ENCODE assay signal across 9 cellular contexts in genomic region chr22:21791635-21792625, GRCh38. TPM values are rescaled to one million over a fixed set of nuclear protein-coding genes. Genes with fewer than 3 reads are reported as not detected.
DNase-seq lines count a peak whose midpoint lies in the region; ATAC-seq, FAIRE-seq and TF ChIP-seq lines count a peak whose summit lies in the region.
"Had no signal": no experiment of that assay in that cellular context is flagged by ENCODE, and none has a peak within 500 bp of the region (broad histone marks: within the 10 kb centered on the region; RNA-seq: fewer than 3 reads in every experiment).

No MANE protein-coding gene starts in this region.

- no TSS peak for BruUV-seq in PC-3 (replicated peaks; lab: Mats Ljungman, UMichigan)

- no peak for FAIRE-seq in bronchial epithelial cell (lab: Jason Lieb, UNC)

- H3K4me3 ChIP-seq in PC-3 (ENCODE audit: low read length) (no peak overlapping the region), bronchial epithelial cell (ENCODE audit: low read depth, low read length) (no peak overlapping the region)

- POLR2A ChIA-PET in PC-3 (lab: Charles Lee; ENCODE audit: unreplicated experiment), result no interaction called here

- ATAC-seq in GM19468 (IDR thresholded peaks at IDR 0.05; ENCODE audit: extremely low read depth, unreplicated experiment) (peak; percentile 26), PC-3 (peak; percentile 60)

- H3K9ac ChIP-seq in PC-3 (ENCODE audit: low read length), result no peak overlapping the region

- H3K27me3 ChIP-seq in PC-3 (ENCODE audit: low read length), result no peaks in the 10 kb centered on the region
- no peaks in the 10 kb centered on the region for H3K27me3 ChIP-seq in bronchial epithelial cell (ENCODE audit: control insufficient read depth, insufficient read depth, low read length)

- H3K9me3 ChIP-seq in PC-3 (ENCODE audit: low read length), result no peaks in the 10 kb centered on the region

- intact Hi-C loops in PC-3 (cut with micrococcal nuclease), result no loop called here

- H3K4me2 ChIP-seq in PC-3 (ENCODE audit: low read length), result no peak overlapping the region

- no peaks in the 10 kb centered on the region for H4K20me1 ChIP-seq in PC-3 (ENCODE audit: low read length)

- CTCF ChIA-PET in PC-3 (lab: Charles Lee), result no interaction called here

- H3K9me2 ChIP-seq in PC-3 (replicated peaks; ENCODE audit: low read length), result no peaks in the 10 kb centered on the region

- no peak for TF ChIP-seq CTCF in PC-3 (conservative IDR thresholded peaks at IDR 0.05; ENCODE audit: low read depth, low read length)
- TF ChIP-seq CTCF in bronchial epithelial cell (IDR thresholded peaks at IDR 0.05; ENCODE audit: insufficient read depth, low read length, severe bottlenecking), result no peak

- H3K79me2 ChIP-seq in PC-3 (ENCODE audit: low read length), result no peaks in the 10 kb centered on the region

- H3K4me1 ChIP-seq in PC-3 (ENCODE audit: insufficient read depth, low read length), result peaks cover 13% of the 10 kb centered on the region

- H3K27ac ChIP-seq in PC-3 (ENCODE audit: low read length), result peak overlapping the region; percentile 35

- DNase-seq in PC-3, result peak; percentile 38
- DNase-seq in bronchial epithelial cell (ENCODE audit: low read depth), result peak; percentile 66
- DNase-seq in stimulated activated CD4-positive, alpha-beta T cell treated with anti-CD3 and anti-CD28 coated beads, Interleukin-4, amount 100 ng/mL, for 24 hours, result peak; percentile 73
- DNase-seq in HPDE6-E6E7 (ENCODE audit: extremely low spot score), result no peak
- no peak for DNase-seq in SW480 (ENCODE audit: low spot score)
- DNase-seq in NOMO-1 treated with dmso at 0.1 percent for 144 hours (lab: John Stamatoyannopoulos, UW; ENCODE audit: unreplicated experiment), result no peak
- DNase-seq in NCI-H1092 (lab: John Stamatoyannopoulos, UW), result no peak
- DNase-seq: NCI-H69 had no signal

- no peaks in the 10 kb centered on the region for H3F3A ChIP-seq in PC-3 (ENCODE audit: low read length, unreplicated experiment)

- H2AFZ ChIP-seq in PC-3 (ENCODE audit: low read length), result no peak overlapping the region

- no peaks in the 10 kb centered on the region; the same call in 1 of the 2 replicates for H3K36me3 ChIP-seq in PC-3 (ENCODE audit: low read depth, low read length)
- H3K36me3 ChIP-seq in bronchial epithelial cell (ENCODE audit: control insufficient read depth, insufficient read depth, low read length), result peaks cover 7% of the 10 kb centered on the region

RNA-seq across cellular contexts. Expression of gene YPEL1, which starts 56.3 kb away (rescaled TPM):
- total RNA-seq in PC-3 (2014; rRNA removed) (0.23 and 3.2 TPM in 2 replicates), bronchial epithelial cell (0.13 and 0.26 TPM in 2 replicates)

Comparison
In these comparisons a context has a peak if more than half of its experiments do, and no peak if none do; other contexts are left out.
1. DNase-seq: peak in PC-3 (single experiment), bronchial epithelial cell (single experiment) and stimulated activated CD4-positive, alpha-beta T cell treated with anti-CD3 and anti-CD28 coated beads, Interleukin-4, amount 100 ng/mL, for 24 hours (single experiment); none in HPDE6-E6E7 (single experiment), SW480 (single experiment), NOMO-1 treated with dmso at 0.1 percent for 144 hours (single experiment) and NCI-H1092 (single experiment).